ENCODE assay signal across 8 cellular contexts in the genomic region with DNA sequence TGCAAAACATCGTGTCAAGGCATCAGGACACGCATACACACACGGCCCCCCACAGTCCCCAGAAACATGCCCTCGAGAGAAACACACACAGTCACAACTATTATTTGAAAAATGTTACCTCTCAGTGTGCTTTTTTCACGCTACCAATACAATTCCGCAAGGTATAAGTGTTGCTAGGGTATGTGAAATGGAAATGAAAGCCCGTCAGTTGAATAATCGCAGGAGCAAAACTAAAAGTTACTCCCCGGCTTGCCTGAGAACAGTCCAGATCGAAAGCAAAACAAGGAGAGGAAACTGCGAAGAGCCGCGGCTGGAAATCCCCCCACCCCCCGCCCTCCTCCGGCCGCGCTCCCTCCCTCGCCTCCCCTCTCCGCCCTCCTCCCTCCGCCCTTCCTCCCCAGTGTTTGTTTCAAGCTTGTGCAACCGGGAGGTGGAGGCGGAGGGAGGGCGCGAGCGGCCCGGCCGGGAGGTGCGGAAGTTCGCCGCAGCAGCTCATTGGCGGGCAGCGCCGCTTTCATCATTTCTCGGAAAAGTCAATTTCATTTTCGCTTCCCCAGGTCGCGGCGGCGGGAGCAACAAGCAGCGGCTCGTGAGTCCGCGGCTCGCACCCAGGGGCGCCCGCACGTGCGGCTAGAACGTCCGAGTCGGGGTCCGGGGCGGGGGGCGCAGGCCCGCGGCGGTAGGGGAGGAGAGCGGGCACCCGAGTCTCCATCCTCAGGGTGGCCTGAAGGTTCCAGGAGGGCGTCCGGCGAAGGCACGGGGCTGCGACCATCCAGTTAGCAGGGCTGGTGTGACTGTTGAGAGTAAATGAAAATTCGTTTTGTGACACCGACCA. TPM values are rescaled to one million over a fixed set of nuclear protein-coding genes. Genes with fewer than 3 reads are reported as not detected.
DNase-seq lines count a peak whose midpoint lies in the region; ATAC-seq and TF ChIP-seq lines count a peak whose summit lies in the region.

A gene (minus strand): TSS at position 290 of the 835 bp plus-strand sequence. CDS start 45,486 bp downstream, outside the sequence.

- 0 to 1% methylated on average over 66 of the region's 66 CpGs for WGBS in sigmoid colon, 2 donors

- peak within 1 kb of the TSS; percentile 93 to 99 (median 97) for H3K27ac Mint-ChIP-seq in brain

- intact Hi-C loops in sigmoid colon (cut with DNase I): loop anchor here (1.0 to 10.0 kb wide), 7 partner anchors 47 to 970 kb away; a partner anchor contains a TSS

- peak in 3 of 4 donors; percentile 1 to 89 (median 68) for TF ChIP-seq EP300 in sigmoid colon (IDR thresholded peaks at IDR 0.05)

- peak within 1 kb of the TSS; percentile 98 to 99 (median 99) for H3K4me3 Mint-ChIP-seq in brain

- peaks cover 14% of the 10 kb centered on the region for H3K27me3 Mint-ChIP-seq in brain

- DNase-seq in 8988T (peak; percentile 98), NCI-H2107 treated with DMSO at 0.1 percent for 48 hours (lab: John Stamatoyannopoulos, UW; ENCODE audit: unreplicated experiment) (peak; percentile 78), UCSD-AML1 (lab: John Stamatoyannopoulos, UW; ENCODE audit: unreplicated experiment) (peak; percentile 96), iPS DF 4.7 (ENCODE audit: extremely low read depth, low spot score) (peak; percentile 83), sigmoid colon (peak; percentile 99)

- H3K9me3 ChIP-seq in sigmoid colon: no peaks in the 10 kb centered on the region

- ATAC-seq in GM18858 (IDR thresholded peaks at IDR 0.05; ENCODE audit: unreplicated experiment): peak; percentile 48
- ATAC-seq in HG03066 (IDR thresholded peaks at IDR 0.05; ENCODE audit: low read depth, unreplicated experiment): peak; percentile 56

- H3K4me1 ChIP-seq in sigmoid colon: peaks cover 0 to 45% (median 34%) of the 10 kb centered on the region in 4 donors

- no peaks in the 10 kb centered on the region for H3K27me3 ChIP-seq in sigmoid colon

- H3K4me1 Mint-ChIP-seq in brain: peaks cover 49% of the 10 kb centered on the region

- H3K36me3 ChIP-seq in sigmoid colon: no peaks in the 10 kb centered on the region

- TF ChIP-seq POLR2A in sigmoid colon (IDR thresholded peaks at IDR 0.05): peak; percentile 87 to 91

- peak within 1 kb of the TSS; percentile 93 to 99 (median 96) for H3K27ac ChIP-seq in sigmoid colon

- H3K4me3 ChIP-seq in sigmoid colon: peak within 1 kb of the TSS; percentile 80 to 95 (median 88)

- peak in 1 of 2 experiments; percentile 6 for TF ChIP-seq CTCF in brain (conservative IDR thresholded peaks at IDR 0.05)
- peak in 2 of 4 experiments; percentile 14 to 16 for TF ChIP-seq CTCF in sigmoid colon (IDR thresholded peaks at IDR 0.05)

- H3K36me3 Mint-ChIP-seq in brain: no peaks in the 10 kb centered on the region

- no peaks in the 10 kb centered on the region for H3K9me3 Mint-ChIP-seq in brain

RNA-seq across cellular contexts. Expression of the gene that starts here (rescaled TPM):
- 18.5 TPM for polyA plus RNA-seq in brain (ENCODE audit: insufficient read depth, low read depth, low replicate concordance)
- total RNA-seq in sigmoid colon: 10 to 100 TPM; 29.3 to 39.7 (median 31.3) TPM
- polyA plus RNA-seq in sigmoid colon: 10 to 100 TPM; 27.6 to 41.8 (median 35.4) TPM

Comparison
In these comparisons a context has a peak if more than half of its experiments do, and no peak if none do; other contexts are left out.
1. Peak in every context shown above with its lines: DNase-seq, ATAC-seq, H3K4me3 ChIP-seq and H3K27ac ChIP-seq.